Comparison of ENCODE assay signal across 20 cellular contexts in genomic region chr10:124292911-124293640, GRCh38.
DNase-seq lines count a peak whose midpoint lies in the region; ATAC-seq and TF ChIP-seq lines count a peak whose summit lies in the region.
"Had no signal": no experiment of that assay in that cellular context is flagged by ENCODE, and none has a peak within 500 bp of the region (broad histone marks: within the 10 kb centered on the region; RNA-seq: fewer than 3 reads in every experiment).

No MANE protein-coding gene starts in this region.

- intact Hi-C loops in CD14-positive monocyte (cut with micrococcal nuclease): loop anchor here in 1 of 2 donors (5.0 to 10.0 kb wide), 2 partner anchors 41 to 92 kb away; no protein-coding TSS in a partner anchor

- no peak overlapping the region for H3K4me2 ChIP-seq in osteoblast (ENCODE audit: insufficient read depth, low read length)
- H3K4me2 ChIP-seq: hepatocyte had no signal

- H3K27ac Mint-ChIP-seq in CD14-positive monocyte (peak overlapping the region in 2 of 7 donors; percentile 6 to 50), immature natural killer cell (no peak overlapping the region)
- H3K27ac Mint-ChIP-seq: activated naive CD8-positive, alpha-beta T cell treated with anti-CD3 and anti-CD28 coated beads for 36 hours; CD8-positive, alpha-beta T cell; dendritic cell treated with granulocyte-macrophage colony-stimulating factor and Interleukin-4, amounts not matched to agents 40 ng/mL and 50 ng/mL, for 4 days; stimulated activated effector memory CD8-positive, alpha-beta T cell treated with anti-CD3 and anti-CD28 coated beads, Interleukin-12 subunit alpha, Interleukin-12 subunit beta, amount 100 ng/mL, for 72 hours had no signal

- H3K27me3 Mint-ChIP-seq in CD14-positive monocyte (ENCODE audit: low read depth in 3 of 3) (peaks cover 0 to 11% (median 0%) of the 10 kb centered on the region in 3 donors), immature natural killer cell (ENCODE audit: low read depth in 3 of 3) (peaks cover 0 to 6% (median 2%) of the 10 kb centered on the region in 3 donors)
- H3K27me3 Mint-ChIP-seq: activated naive CD8-positive, alpha-beta T cell treated with anti-CD3 and anti-CD28 coated beads for 36 hours; dendritic cell treated with granulocyte-macrophage colony-stimulating factor and Interleukin-4, amounts not matched to agents 40 ng/mL and 50 ng/mL, for 4 days had no signal

- H3K36me3 Mint-ChIP-seq in CD14-positive monocyte (no peaks in the 10 kb centered on the region), immature natural killer cell (no peaks in the 10 kb centered on the region)
- H3K36me3 Mint-ChIP-seq: activated naive CD8-positive, alpha-beta T cell treated with anti-CD3 and anti-CD28 coated beads for 36 hours; brain; CD8-positive, alpha-beta T cell; stimulated activated effector memory CD8-positive, alpha-beta T cell treated with anti-CD3 and anti-CD28 coated beads, Interleukin-12 subunit alpha, Interleukin-12 subunit beta, amount 100 ng/mL, for 72 hours had no signal

- H3K27ac ChIP-seq in coronary artery (no peak overlapping the region), osteoblast (ENCODE audit: low read depth, low read length) (no peak overlapping the region)
- H3K27ac ChIP-seq: hepatocyte, lower lobe of right lung, pancreas had no signal

- no peaks in the 10 kb centered on the region for H3K79me2 ChIP-seq in osteoblast (ENCODE audit: insufficient read depth, low read length)
- H3K79me2 ChIP-seq: hepatocyte had no signal

- no peaks in the 10 kb centered on the region for H3K27me3 ChIP-seq in osteoblast (ENCODE audit: insufficient read depth, low read length)
- H3K27me3 ChIP-seq: hepatocyte, pancreas had no signal

- no peaks in the 10 kb centered on the region for H3K36me3 ChIP-seq in osteoblast (ENCODE audit: insufficient read depth, low read length)
- H3K36me3 ChIP-seq: lower lobe of right lung, pancreas had no signal

- no peak for ATAC-seq in GM18520 (IDR thresholded peaks at IDR 0.05; ENCODE audit: unreplicated experiment)
- ATAC-seq: CD8-positive, alpha-beta T cell; lower lobe of right lung; pancreas; stimulated activated effector memory CD8-positive, alpha-beta T cell treated with anti-CD3 and anti-CD28 coated beads, Interleukin-12 subunit alpha, Interleukin-12 subunit beta, amount 100 ng/mL, for 72 hours had no signal

- TF ChIP-seq CTCF in CD14-positive monocyte (IDR thresholded peaks at IDR 0.05): no peak
- no peak for TF ChIP-seq CTCF in coronary artery (IDR thresholded peaks at IDR 0.05)
- no peak for TF ChIP-seq CTCF in osteoblast (IDR thresholded peaks at IDR 0.05; ENCODE audit: extremely low read depth, low read depth, low read length)

- DNase-seq in CD14-positive monocyte (ENCODE audit: low spot score): peak; percentile 22
- DNase-seq in LHCN-M2 (ENCODE audit: low read depth): peak; percentile 86
- peak; percentile 69 for DNase-seq in coronary artery (ENCODE audit: low spot score)
- peak; percentile 94 for DNase-seq in osteoblast (ENCODE audit: insufficient read length, low spot score, missing footprints)
- DNase-seq in activated T-cell treated with anti-CD3 and anti-CD28 coated beads for 4 hours: no peak
- DNase-seq in immature natural killer cell: no peak
- DNase-seq: activated CD4-positive, CD25-positive, alpha-beta regulatory T cell treated with anti-CD3 and anti-CD28 coated beads, Interleukin-2, amount 50 U/mL, for 72 hours; activated naive CD8-positive, alpha-beta T cell treated with anti-CD3 and anti-CD28 coated beads for 36 hours; CD8-positive, alpha-beta T cell; GOT3; lower lobe of right lung; NCI-H1092; NCI-H2081 treated with DMSO at 0.1 percent for 48 hours; NCI-H526; pancreas had no signal

- no peak overlapping the region for H3K4me3 Mint-ChIP-seq in CD14-positive monocyte
- no peak overlapping the region for H3K4me3 Mint-ChIP-seq in immature natural killer cell
- H3K4me3 Mint-ChIP-seq: activated naive CD8-positive, alpha-beta T cell treated with anti-CD3 and anti-CD28 coated beads for 36 hours; brain; CD8-positive, alpha-beta T cell; dendritic cell treated with granulocyte-macrophage colony-stimulating factor and Interleukin-4, amounts not matched to agents 40 ng/mL and 50 ng/mL, for 4 days; stimulated activated effector memory CD8-positive, alpha-beta T cell treated with anti-CD3 and anti-CD28 coated beads, Interleukin-12 subunit alpha, Interleukin-12 subunit beta, amount 100 ng/mL, for 72 hours had no signal

- H3K9me3 ChIP-seq in osteoblast (ENCODE audit: low read depth, low read length): no peaks in the 10 kb centered on the region
- H3K9me3 ChIP-seq: lower lobe of right lung, pancreas had no signal

- H3K4me3 ChIP-seq in coronary artery (no peak overlapping the region), osteoblast (ENCODE audit: insufficient read depth, low read length) (no peak overlapping the region)
- H3K4me3 ChIP-seq: hepatocyte, lower lobe of right lung, pancreas had no signal

- H3K4me1 ChIP-seq in osteoblast (ENCODE audit: insufficient read depth, low read length): peaks cover 5% of the 10 kb centered on the region
- H3K4me1 ChIP-seq: lower lobe of right lung, pancreas had no signal

- H3K4me1 Mint-ChIP-seq in CD14-positive monocyte (peaks cover 57% of the 10 kb centered on the region), immature natural killer cell (no peaks in the 10 kb centered on the region)
- H3K4me1 Mint-ChIP-seq: activated naive CD8-positive, alpha-beta T cell treated with anti-CD3 and anti-CD28 coated beads for 36 hours had no signal

- no peak overlapping the region for H2AFZ ChIP-seq in osteoblast (ENCODE audit: low read length)
- H2AFZ ChIP-seq: hepatocyte had no signal

- peaks cover 0 to 8% (median 2%) of the 10 kb centered on the region in 7 donors for H3K9me3 Mint-ChIP-seq in CD14-positive monocyte
- no peaks in the 10 kb centered on the region for H3K9me3 Mint-ChIP-seq in immature natural killer cell
- H3K9me3 Mint-ChIP-seq: activated naive CD8-positive, alpha-beta T cell treated with anti-CD3 and anti-CD28 coated beads for 36 hours; stimulated activated effector memory CD8-positive, alpha-beta T cell treated with anti-CD3 and anti-CD28 coated beads, Interleukin-12 subunit alpha, Interleukin-12 subunit beta, amount 100 ng/mL, for 72 hours had no signal

- no peaks in the 10 kb centered on the region for H4K20me1 ChIP-seq in osteoblast (ENCODE audit: insufficient read depth, low read length)

Comparison
In these comparisons a context has a peak if more than half of its experiments do, and no peak if none do; other contexts are left out.
1. DNase-seq: peak in CD14-positive monocyte (single experiment), LHCN-M2 (single experiment), coronary artery (single experiment) and osteoblast (single experiment); none in activated T-cell treated with anti-CD3 and anti-CD28 coated beads for 4 hours (single experiment) and immature natural killer cell (0 of 3).